ENCODE assay signal across 27 cellular contexts in the genomic region with DNA sequence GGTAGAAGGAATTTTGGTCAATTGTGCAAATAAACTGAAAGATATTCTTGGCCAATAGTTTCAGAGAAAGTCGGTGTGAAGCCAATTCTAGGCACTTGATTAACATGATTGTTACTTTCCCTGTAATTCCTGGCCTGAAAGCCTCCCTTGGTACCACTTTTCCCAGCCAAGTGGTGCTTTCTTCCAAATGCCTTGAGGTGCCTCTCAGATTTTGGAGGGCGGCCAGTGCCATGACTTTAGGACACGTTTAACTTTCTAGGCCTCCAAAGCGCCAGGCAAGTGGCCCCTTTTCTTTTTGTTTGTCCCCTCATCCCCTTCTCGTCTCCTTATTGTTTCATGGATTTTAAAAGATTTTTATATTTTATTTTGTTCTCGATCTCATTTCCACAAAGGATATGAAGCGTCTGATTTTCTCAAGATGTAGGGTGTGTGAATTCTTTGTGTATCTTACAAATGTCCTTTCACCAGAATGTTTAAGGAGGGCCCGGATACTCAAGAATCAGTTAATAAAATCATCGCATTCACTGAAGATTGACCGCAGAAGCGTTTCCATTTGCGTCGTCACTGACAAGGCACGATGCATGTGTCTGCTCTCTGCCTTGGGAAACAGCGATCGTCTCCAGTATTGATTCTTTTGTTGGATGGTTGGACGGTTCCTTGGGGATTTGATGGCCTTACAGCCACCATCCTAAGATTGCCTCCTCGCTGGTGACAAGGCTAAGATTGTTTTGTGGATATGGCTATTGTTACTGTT.
"Had no signal": no experiment of that assay in that cellular context is flagged by ENCODE, and none has a peak within 500 bp of the region (broad histone marks: within the 10 kb centered on the region; RNA-seq: fewer than 3 reads in every experiment).

No MANE protein-coding gene starts in this region.

- H3K4me3 ChIP-seq: breast epithelium, hepatocyte, left ventricle myocardium inferior, neural progenitor cell, suprapubic skin, tibial nerve had no signal

- ATAC-seq: activated T-cell treated with anti-CD3 and anti-CD28 coated beads, Interleukin-2, amount 50 U/mL, for 4 hours; naive thymus-derived CD4-positive, alpha-beta T cell; sciatic nerve; stimulated activated effector memory CD8-positive, alpha-beta T cell treated with anti-CD3 and anti-CD28 coated beads, Interleukin-12 subunit alpha, Interleukin-12 subunit beta, amount 100 ng/mL, for 72 hours; stimulated activated naive CD8-positive, alpha-beta T cell treated with anti-CD3 and anti-CD28 coated beads, Interleukin-15, amount 100 ng/mL, for 72 hours had no signal

- H2AFZ ChIP-seq: hepatocyte, neural progenitor cell had no signal

- H3K27me3 ChIP-seq: breast epithelium, hepatocyte, neural progenitor cell, suprapubic skin, tibial nerve had no signal

- H3K36me3 ChIP-seq: breast epithelium, left ventricle myocardium inferior, neural progenitor cell, suprapubic skin, tibial nerve had no signal

- H3K4me2 ChIP-seq: hepatocyte, neural progenitor cell had no signal

- DNase-seq: activated CD4-positive, alpha-beta T cell treated with anti-CD3 and anti-CD28 coated beads for 4 hours; activated CD4-positive, alpha-beta T cell treated with anti-CD3 and anti-CD28 coated beads, Interleukin-2, amount 50 U/mL, for 48 hours; activated CD4-positive, CD25-positive, alpha-beta regulatory T cell; activated CD8-positive, alpha-beta memory T cell treated with anti-CD3 and anti-CD28 coated beads, Interleukin-2, amount 50 U/mL, for 48 hours; activated naive CD4-positive, alpha-beta T cell treated with Interleukin-2 at 50 U/mL for 16 hours; activated naive CD8-positive, alpha-beta T cell treated with anti-CD3 and anti-CD28 coated beads for 36 hours; activated T-cell treated with anti-CD3 and anti-CD28 coated beads, Interleukin-2, amount 50 U/mL, for 4 hours; amniotic stem cell; cortex of kidney; endodermal cell; foreskin melanocyte; glutamatergic neuron; immature natural killer cell; left ventricle myocardium inferior; naive thymus-derived CD4-positive, alpha-beta T cell; small intestine; stimulated activated CD4-positive, alpha-beta T cell treated with anti-CD3 and anti-CD28 coated beads, Interleukin-2, amount 100 ng/mL, for 24 hours; stimulated activated naive CD8-positive, alpha-beta T cell treated with anti-CD3 and anti-CD28 coated beads, Interleukin-15, amount 100 ng/mL, for 72 hours; T1000 had no signal

- H3K4me1 ChIP-seq: breast epithelium, left ventricle myocardium inferior, neural progenitor cell had no signal

- H3K9ac ChIP-seq: neural progenitor cell had no signal

- H3K27ac ChIP-seq: epithelial cell of prostate, hepatocyte, left ventricle myocardium inferior, neural progenitor cell, suprapubic skin had no signal

- H3K9me3 ChIP-seq: breast epithelium, suprapubic skin, tibial nerve had no signal
